Comparison of ENCODE assay signal across 30 cellular contexts in genomic region chr1:6937048-6937447, GRCh38.
"Had no signal": no experiment of that assay in that cellular context is flagged by ENCODE, and none has a peak within 500 bp of the region (broad histone marks: within the 10 kb centered on the region; RNA-seq: fewer than 3 reads in every experiment).

No MANE protein-coding gene starts in this region.

- H3K36me3 ChIP-seq: esophagus squamous epithelium, gastroesophageal sphincter, heart right ventricle, WERI-Rb-1 had no signal

- H3K27ac ChIP-seq: body of pancreas, epithelial cell of prostate, esophagus squamous epithelium, gastroesophageal sphincter, heart right ventricle, WERI-Rb-1 had no signal

- H3K36me3 Mint-ChIP-seq: activated naive CD8-positive, alpha-beta T cell had no signal

- DNase-seq: activated B cell treated with CpG ODN at 0.5 μM for 24 hours; activated CD4-positive, alpha-beta T cell treated with anti-CD3 and anti-CD28 coated beads for 48 hours; activated CD4-positive, alpha-beta T cell treated with anti-CD3 and anti-CD28 coated beads, Interleukin-2, amount 50 U/mL, for 1 hour; activated CD4-positive, alpha-beta T cell treated with anti-CD3 and anti-CD28 coated beads, Interleukin-2, amount 50 U/mL, for 48 hours; activated CD8-positive, alpha-beta memory T cell treated with anti-CD3 and anti-CD28 coated beads for 24 hours; activated CD8-positive, alpha-beta T cell treated with anti-CD3 and anti-CD28 coated beads for 36 hours; activated effector memory CD4-positive, alpha-beta T cell treated with Interleukin-2 at 50 U/mL for 16 hours; activated gamma-delta T cell treated with Interleukin-2 at 50 U/mL for 16 hours; activated naive CD4-positive, alpha-beta T cell treated with anti-CD3 and anti-CD28 coated beads, Interleukin-2, amount 50 U/mL, for 16 hours; activated naive CD4-positive, alpha-beta T cell treated with Interleukin-2 at 50 U/mL for 16 hours; activated T-cell treated with anti-CD3 and anti-CD28 coated beads, Interleukin-2, amount 50 U/mL, for 4 hours; amniotic stem cell; anterior cingulate cortex; body of pancreas; caudate nucleus; cortex of kidney; dermis blood vessel endothelial cell; effector CD4-positive, alpha-beta T cell; effector memory CD8-positive, alpha-beta T cell; esophagus squamous epithelium; foreskin melanocyte; heart right ventricle; T-helper 9 cell; WERI-Rb-1 had no signal

- H3K27ac Mint-ChIP-seq: activated B cell treated with CpG ODN at 0.5 μM for 24 hours; activated CD8-positive, alpha-beta T cell treated with anti-CD3 and anti-CD28 coated beads for 36 hours; activated naive CD8-positive, alpha-beta T cell; activated T-helper 17 cell treated with anti-CD3 and anti-CD28 coated beads, Interleukin-2, amount 50 U/mL, for 72 hours; effector memory CD8-positive, alpha-beta T cell; T-helper 1 cell treated with Interleukin-12 subunit alpha and Interleukin-12 subunit beta and Interleukin-4 antibody, amounts not matched to agents 30 μg/mL and 1 μg/mL, for 36 hours had no signal

- H3K9me3 Mint-ChIP-seq: activated B cell treated with CpG ODN at 0.5 μM for 24 hours; activated CD8-positive, alpha-beta T cell treated with anti-CD3 and anti-CD28 coated beads for 36 hours; activated T-cell treated with anti-CD3 and anti-CD28 coated beads, Interleukin-2, amount 50 U/mL, for 4 hours; activated T-helper 17 cell treated with anti-CD3 and anti-CD28 coated beads, Interleukin-2, amount 50 U/mL, for 72 hours; effector memory CD8-positive, alpha-beta T cell; T-helper 1 cell treated with Interleukin-12 subunit alpha and Interleukin-12 subunit beta and Interleukin-4 antibody, amounts not matched to agents 30 μg/mL and 1 μg/mL, for 36 hours had no signal

- H3K4me3 ChIP-seq: body of pancreas, esophagus squamous epithelium, gastroesophageal sphincter, heart right ventricle had no signal

- H3K4me3 Mint-ChIP-seq: activated B cell treated with CpG ODN at 0.5 μM for 24 hours; activated CD8-positive, alpha-beta T cell treated with anti-CD3 and anti-CD28 coated beads for 36 hours; activated naive CD8-positive, alpha-beta T cell; activated T-cell treated with anti-CD3 and anti-CD28 coated beads, Interleukin-2, amount 50 U/mL, for 4 hours; activated T-helper 17 cell treated with anti-CD3 and anti-CD28 coated beads, Interleukin-2, amount 50 U/mL, for 72 hours; effector memory CD8-positive, alpha-beta T cell; T-helper 1 cell treated with Interleukin-12 subunit alpha and Interleukin-12 subunit beta and Interleukin-4 antibody, amounts not matched to agents 30 μg/mL and 1 μg/mL, for 36 hours had no signal

- H3K4me1 Mint-ChIP-seq: activated B cell treated with CpG ODN at 0.5 μM for 24 hours; activated T-helper 17 cell treated with anti-CD3 and anti-CD28 coated beads, Interleukin-2, amount 50 U/mL, for 72 hours had no signal

- H3K9me3 ChIP-seq: body of pancreas, esophagus squamous epithelium, gastroesophageal sphincter, heart right ventricle had no signal

- ATAC-seq: activated CD4-positive, CD25-positive, alpha-beta regulatory T cell treated with anti-CD3 and anti-CD28 coated beads, Interleukin-2, amount 50 U/mL, for 24 hours; activated CD8-positive, alpha-beta T cell treated with anti-CD3 and anti-CD28 coated beads for 36 hours; activated T-cell treated with anti-CD3 and anti-CD28 coated beads, Interleukin-2, amount 50 U/mL, for 4 hours; activated T-helper 17 cell treated with anti-CD3 and anti-CD28 coated beads, Interleukin-2, amount 50 U/mL, for 72 hours; body of pancreas; effector memory CD8-positive, alpha-beta T cell; gastroesophageal sphincter; heart right ventricle had no signal

- H3K27me3 ChIP-seq: body of pancreas had no signal
